ENCODE assay signal across 8 cellular contexts in the genomic region with DNA sequence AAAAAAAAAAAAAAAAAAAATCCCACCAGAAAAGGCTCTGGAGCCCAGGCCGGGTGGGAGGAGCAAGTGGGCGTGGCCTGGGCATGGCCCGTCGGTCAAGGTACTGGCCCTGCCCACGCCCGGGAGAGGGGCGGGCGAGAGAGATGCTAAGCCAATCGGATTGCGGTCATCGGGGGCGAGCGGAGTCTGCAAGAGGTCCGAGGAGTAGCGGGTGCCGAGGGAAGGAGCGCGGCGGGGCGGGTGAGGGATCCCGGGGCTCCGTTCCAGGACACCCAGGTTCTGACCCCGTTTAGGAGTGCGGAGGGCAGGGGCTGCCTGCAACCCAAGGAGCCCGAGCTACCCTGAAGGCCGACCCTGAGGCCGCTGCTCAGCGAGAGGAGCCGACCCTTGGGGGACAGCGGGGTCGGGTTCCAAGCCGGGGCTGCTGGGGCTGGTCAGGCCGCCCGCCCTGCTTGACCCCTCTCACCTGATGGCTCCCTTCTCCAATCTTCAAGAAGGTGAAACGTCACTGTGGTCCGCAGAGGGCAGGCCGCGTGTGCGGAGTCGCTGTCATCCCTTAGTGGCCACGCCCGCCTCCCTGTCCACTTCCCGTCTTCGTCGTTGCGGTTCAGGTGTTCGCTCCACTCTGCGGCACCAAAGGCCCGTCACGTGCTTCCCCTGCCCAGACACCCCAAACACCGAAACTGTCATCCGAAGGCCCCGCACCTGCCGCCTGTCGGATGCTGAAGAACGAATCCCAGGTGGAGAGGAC. TPM values are rescaled to one million over a fixed set of nuclear protein-coding genes. Genes with fewer than 3 reads are reported as not detected.
DNase-seq lines count a peak whose midpoint lies in the region; ATAC-seq and TF ChIP-seq lines count a peak whose summit lies in the region.

No MANE protein-coding gene starts in this region.

- TF ChIP-seq POLR2A in heart left ventricle (IDR thresholded peaks at IDR 0.05), result no peak

- 4 to 6% (median 5%) methylated on average over 46 to 56 of the region's 56 CpGs for whole genome bisulfite sequencing in heart left ventricle, 4 donors

- H3K9me3 ChIP-seq in SJSA1 (replicated peaks) (no peaks in the 10 kb centered on the region), heart left ventricle (no peaks in the 10 kb centered on the region), tibial artery (no peaks in the 10 kb centered on the region)

- no peak overlapping the region for H3K27ac ChIP-seq in SJSA1
- H3K27ac ChIP-seq in heart left ventricle, result peak overlapping the region in 3 of 12 donors; percentile 10 to 40 (median 32)
- H3K27ac ChIP-seq in tibial artery, result peak overlapping the region in 1 of 2 donors; percentile 24

- ATAC-seq in HG02973 (IDR thresholded peaks at IDR 0.05; ENCODE audit: unreplicated experiment), result peak; percentile 61
- peak; percentile 83 to 97 (median 94) for ATAC-seq in heart left ventricle
- no peak for ATAC-seq in GM21526 (IDR thresholded peaks at IDR 0.05; ENCODE audit: low FRiP score, unreplicated experiment)

- no peaks in the 10 kb centered on the region for H3K27me3 ChIP-seq in SJSA1 (replicated peaks)
- H3K27me3 ChIP-seq in heart left ventricle, result no peaks in the 10 kb centered on the region
- H3K27me3 ChIP-seq in tibial artery, result peaks cover 0 to 24% of the 10 kb centered on the region in 2 donors

- H3K4me3 ChIP-seq in SJSA1 (peak overlapping the region; percentile 37), heart left ventricle (peak overlapping the region; percentile 33 to 73 (median 59)), tibial artery (peak overlapping the region; percentile 47 to 56)

- DNase-seq in COLO668 (lab: John Stamatoyannopoulos, UW; ENCODE audit: unreplicated experiment) (peak; percentile 76), SJSA1 (ENCODE audit: low read depth in 1 of 2, low spot score in 2 of 2) (peak; percentile 69 to 88), heart left ventricle (peak; percentile 83 to 91 (median 89)), posterior cingulate gyrus (peak; percentile 46 to 97 (median 77)), tibial artery (peak; percentile 73 to 83)
- DNase-seq in activated naive CD8-positive, alpha-beta T cell treated with anti-CD3 and anti-CD28 coated beads, Interleukin-2, amount 50 U/mL, for 16 hours (ENCODE audit: low read depth, low spot score), result peak; percentile 42

- H3K36me3 ChIP-seq in SJSA1 (no peaks in the 10 kb centered on the region), heart left ventricle (no peaks in the 10 kb centered on the region), tibial artery (no peaks in the 10 kb centered on the region)

- H3K4me1 ChIP-seq in SJSA1 (replicated peaks) (peaks cover 5% of the 10 kb centered on the region), heart left ventricle (peaks cover 0 to 16% (median 5%) of the 10 kb centered on the region in 12 donors), tibial artery (peaks cover 6 to 10% (median 8%) of the 10 kb centered on the region in 4 donors)

- TF ChIP-seq CTCF in heart left ventricle (IDR thresholded peaks at IDR 0.05) (no peak), tibial artery (IDR thresholded peaks at IDR 0.05) (no peak)

- intact Hi-C loops in heart left ventricle (cut with DNase I), result loop anchor here in 1 of 10 donors (5.0 kb wide), 1 partner anchor 36 kb away; no protein-coding TSS in a partner anchor
- intact Hi-C loops in posterior cingulate gyrus (cut with DNase I), result no loop called here
- intact Hi-C loops in tibial artery (cut with DNase I; ENCODE audit: low total_unique reads), result no loop called here

RNA-seq across cellular contexts. Expression of gene TAB1, which starts 11.1 kb away (rescaled TPM):
- 9.7 and 33.3 TPM in 2 replicates for total RNA-seq in SJSA1 (2014; rRNA removed; shearing (Covaris generic))
- total RNA-seq in heart left ventricle, result 10 to 100 TPM; 14.5 to 21.7 (median 17.4) TPM
- polyA plus RNA-seq in heart left ventricle, result 10 to 100 TPM; 17.8 to 18.1 TPM

RNA-seq across cellular contexts. Expression of gene SYNGR1, which starts 38.6 kb away (rescaled TPM):
- total RNA-seq in SJSA1 (2014; rRNA removed; shearing (Covaris generic)), result 8.4 and 18.6 TPM in 2 replicates
- 10 to 100 TPM; 20.0 to 49.9 (median 38.6) TPM for total RNA-seq in heart left ventricle
- 10 to 100 TPM; 39.3 to 41.9 TPM for polyA plus RNA-seq in heart left ventricle
